In the genomic region with DNA sequence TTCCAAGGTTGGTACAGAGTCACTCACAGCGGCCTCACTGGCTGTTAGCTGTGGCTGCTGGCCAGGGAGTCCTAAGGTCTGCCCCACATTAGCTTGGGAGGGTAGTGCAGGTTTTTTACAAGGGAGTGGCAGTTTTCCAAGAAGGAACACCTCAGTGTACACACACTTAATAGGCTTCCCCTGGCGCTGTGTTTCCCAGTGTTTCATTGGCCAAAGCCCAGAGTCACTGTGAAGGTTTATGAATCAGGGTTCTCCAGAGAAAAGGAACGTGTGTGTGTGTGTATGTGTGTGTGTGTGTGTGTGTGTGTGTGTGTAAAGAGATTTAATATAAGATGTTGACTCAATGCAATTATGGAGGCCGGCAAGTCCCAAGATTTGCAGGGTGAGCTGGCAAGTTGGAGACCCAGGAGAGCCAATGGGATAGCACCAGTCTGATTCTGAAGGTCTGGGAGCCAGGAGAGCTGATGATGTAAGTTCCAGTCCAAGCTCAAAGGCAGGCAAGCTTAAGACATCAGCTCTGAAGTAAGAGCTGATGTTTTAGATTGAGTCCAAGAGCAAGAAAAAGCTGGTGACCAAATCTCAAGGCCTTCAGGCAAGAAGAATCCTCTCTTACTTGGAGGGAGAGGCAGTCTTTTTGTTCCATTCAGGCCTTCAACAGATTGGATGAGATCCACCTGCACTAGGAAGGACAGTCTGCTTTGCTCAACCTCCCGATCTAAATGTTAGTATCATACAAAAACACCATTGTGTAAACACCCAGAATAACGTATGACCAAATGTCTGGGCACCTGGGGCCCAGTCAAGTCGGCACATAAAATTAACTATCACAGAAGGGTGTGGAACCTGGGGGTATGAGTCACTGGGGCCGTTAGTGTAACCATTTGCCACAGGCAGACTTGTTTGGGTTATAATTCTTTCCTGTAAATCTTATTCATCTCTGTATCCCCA, we compare ENCODE assay signal across 9 cellular contexts.
DNase-seq lines count a peak whose midpoint lies in the region; ATAC-seq and TF ChIP-seq lines count a peak whose summit lies in the region.
"Had no signal": no experiment of that assay in that cellular context is flagged by ENCODE, and none has a peak within 500 bp of the region (broad histone marks: within the 10 kb centered on the region; RNA-seq: fewer than 3 reads in every experiment).

No MANE protein-coding gene starts in this region.

- POLR2A ChIA-PET in activated CD4-positive, alpha-beta T cell treated with anti-CD3 and anti-CD28 coated beads, Interleukin-2, amount 10 ng/mL, durations not matched to agents 7 days and 5 days (lab: Charles Lee), result interaction anchor here (0.7 kb wide), 1 partner anchor 47 kb away, joined by 3 read pairs; no protein-coding TSS in a partner anchor

- H3K4me1 Mint-ChIP-seq in activated CD4-positive, alpha-beta T cell treated with anti-CD3 and anti-CD28 coated beads, Interleukin-2, amount 10 ng/mL, durations not matched to agents 7 days and 5 days, result peaks cover 69% of the 10 kb centered on the region
- H3K4me1 Mint-ChIP-seq: B cell had no signal

- no peak overlapping the region for H2AFZ ChIP-seq in fibroblast of lung (ENCODE audit: low read length)

- peak overlapping the region; percentile 88 for H3K27ac Mint-ChIP-seq in activated CD4-positive, alpha-beta T cell treated with anti-CD3 and anti-CD28 coated beads, Interleukin-2, amount 10 ng/mL, durations not matched to agents 7 days and 5 days
- H3K27ac Mint-ChIP-seq: B cell had no signal

- H3K4me3 Mint-ChIP-seq in activated CD4-positive, alpha-beta T cell treated with anti-CD3 and anti-CD28 coated beads, Interleukin-2, amount 10 ng/mL, durations not matched to agents 7 days and 5 days, result peak overlapping the region; percentile 18
- H3K4me3 Mint-ChIP-seq: B cell had no signal

- DNase-seq in NCI-H1417 (lab: John Stamatoyannopoulos, UW) (peak in 2 of 3 experiments; percentile 6 to 11), NCI-H1417 treated with DMSO at 0.1 percent for 48 hours (lab: John Stamatoyannopoulos, UW) (no peak), fibroblast of lung (ENCODE audit: low read depth in 2 of 2) (peak; percentile 74 to 90), cortex of kidney (lab: John Stamatoyannopoulos, UW) (no peak), NCI-H146 treated with DMSO at 0.1 percent for 48 hours (lab: John Stamatoyannopoulos, UW; ENCODE audit: unreplicated experiment) (no peak)
- peak; percentile 36 for DNase-seq in activated CD4-positive, alpha-beta T cell treated with anti-CD3 and anti-CD28 coated beads, Interleukin-2, amount 10 ng/mL, durations not matched to agents 7 days and 5 days
- DNase-seq in stimulated activated CD4-positive, alpha-beta T cell treated with anti-CD3 and anti-CD28 coated beads, Interleukin-2, amount 100 ng/mL, for 48 hours, result peak; percentile 43 to 55

- no peaks in the 10 kb centered on the region for H3K27me3 Mint-ChIP-seq in activated CD4-positive, alpha-beta T cell treated with anti-CD3 and anti-CD28 coated beads, Interleukin-2, amount 10 ng/mL, durations not matched to agents 7 days and 5 days
- H3K27me3 Mint-ChIP-seq: B cell had no signal

- no peaks in the 10 kb centered on the region for H4K20me1 ChIP-seq in fibroblast of lung (ENCODE audit: control insufficient read depth, extremely low read depth, insufficient read depth, low read length)

- peak overlapping the region; percentile 23 for H3K4me2 ChIP-seq in fibroblast of lung (ENCODE audit: extremely low read depth, insufficient read depth, low read length)

- no peaks in the 10 kb centered on the region for H3K9me3 ChIP-seq in fibroblast of lung (ENCODE audit: control insufficient read depth, insufficient read depth, low read depth, low read length)

- H3K4me1 ChIP-seq in fibroblast of lung (ENCODE audit: control insufficient read depth, extremely low read depth, insufficient read depth, low read length), result peaks cover 27% of the 10 kb centered on the region

- H3K36me3 Mint-ChIP-seq in activated CD4-positive, alpha-beta T cell treated with anti-CD3 and anti-CD28 coated beads, Interleukin-2, amount 10 ng/mL, durations not matched to agents 7 days and 5 days (ENCODE audit: low read depth), result peaks cover 24% of the 10 kb centered on the region

- CTCF ChIA-PET in activated CD4-positive, alpha-beta T cell treated with anti-CD3 and anti-CD28 coated beads, Interleukin-2, amount 10 ng/mL, durations not matched to agents 7 days and 5 days (lab: Charles Lee), result interaction anchor here (0.6 to 0.9 kb wide), 4 partner anchors 39 to 222 kb away, joined by 3 to 4 read pairs (median 3); no protein-coding TSS in a partner anchor

- no peak overlapping the region for H3K9ac ChIP-seq in fibroblast of lung (ENCODE audit: insufficient read depth, low read length)

- H3K27me3 ChIP-seq in fibroblast of lung (ENCODE audit: control insufficient read depth, insufficient read depth, low read length), result no peaks in the 10 kb centered on the region

- no peak for ATAC-seq in HG03442 (IDR thresholded peaks at IDR 0.05; ENCODE audit: unreplicated experiment)

- peak overlapping the region; percentile 79 for H3K27ac ChIP-seq in fibroblast of lung (ENCODE audit: insufficient read depth, low read length)

- H3K4me3 ChIP-seq in fibroblast of lung (replicated peaks in 1 of 4; ENCODE audit: control extremely low read depth in 1 of 4, insufficient read depth in 1 of 4, low read depth in 3 of 4, low read length in 4 of 4), result no peak overlapping the region

- H3K9me3 Mint-ChIP-seq in activated CD4-positive, alpha-beta T cell treated with anti-CD3 and anti-CD28 coated beads, Interleukin-2, amount 10 ng/mL, durations not matched to agents 7 days and 5 days, result peaks cover 3% of the 10 kb centered on the region

- no peak for TF ChIP-seq CTCF in fibroblast of lung (conservative IDR thresholded peaks at IDR 0.05 in 1 of 2, IDR thresholded peaks at IDR 0.05 in 1 of 2; ENCODE audit: low read depth in 1 of 2, low read length in 2 of 2)

- peaks cover 37% of the 10 kb centered on the region for H3K79me2 ChIP-seq in fibroblast of lung (ENCODE audit: control insufficient read depth, insufficient read depth, low read length)

- no peaks in the 10 kb centered on the region for H3K36me3 ChIP-seq in fibroblast of lung (ENCODE audit: control insufficient read depth, insufficient read depth, low read length)

Comparison
In these comparisons a context has a peak if more than half of its experiments do, and no peak if none do; other contexts are left out.
1. DNase-seq: peak in NCI-H1417 (2 of 3), activated CD4-positive, alpha-beta T cell treated with anti-CD3 and anti-CD28 coated beads, Interleukin-2, amount 10 ng/mL, durations not matched to agents 7 days and 5 days (single experiment), fibroblast of lung (2 of 2) and stimulated activated CD4-positive, alpha-beta T cell treated with anti-CD3 and anti-CD28 coated beads, Interleukin-2, amount 100 ng/mL, for 48 hours (2 of 2); none in NCI-H1417 treated with DMSO at 0.1 percent for 48 hours (single experiment), cortex of kidney (single experiment) and NCI-H146 treated with DMSO at 0.1 percent for 48 hours (single experiment).